ENCODE assay signal across 20 cellular contexts in genomic region chr10:18203526-18203925, GRCh38.
"Had no signal": no experiment of that assay in that cellular context is flagged by ENCODE, and none has a peak within 500 bp of the region (broad histone marks: within the 10 kb centered on the region; RNA-seq: fewer than 3 reads in every experiment).

No MANE protein-coding gene starts in this region.

- H3K9me3 ChIP-seq: body of pancreas, gastrocnemius medialis, heart left ventricle, spleen, thyroid gland had no signal

- H3K36me3 ChIP-seq: gastrocnemius medialis, heart left ventricle, spleen, thyroid gland, WERI-Rb-1 had no signal

- H3K27ac ChIP-seq: body of pancreas, gastrocnemius medialis, spleen, thyroid gland, WERI-Rb-1 had no signal

- H3K4me3 ChIP-seq: body of pancreas, gastrocnemius medialis, heart left ventricle, spleen, thyroid gland had no signal

- DNase-seq: activated CD4-positive, CD25-positive, alpha-beta regulatory T cell treated with anti-CD3 and anti-CD28 coated beads, Interleukin-2, amount 50 U/mL, for 72 hours; activated CD8-positive, alpha-beta T cell treated with anti-CD3 and anti-CD28 coated beads, Interleukin-2, amount 10 ng/mL, durations not matched to agents 7 days and 5 days; activated gamma-delta T cell; activated naive CD4-positive, alpha-beta T cell treated with anti-CD3 and anti-CD28 coated beads, Interleukin-2, amount 50 U/mL, for 16 hours; activated naive CD8-positive, alpha-beta T cell treated with anti-CD3 and anti-CD28 coated beads, Interleukin-2, amount 50 U/mL, for 24 hours; body of pancreas; dermis blood vessel endothelial cell; effector memory CD4-positive, alpha-beta T cell; gastrocnemius medialis; heart left ventricle; islet precursor cell; left cardiac atrium; nephron progenitor cell; nucleus accumbens; spleen; stimulated activated CD4-positive, alpha-beta T cell treated with anti-CD3 and anti-CD28 coated beads, Interleukin-4, amount 100 ng/mL, for 1 hour; stimulated activated naive CD4-positive, alpha-beta T cell; thyroid gland; WERI-Rb-1 had no signal

- ATAC-seq: activated CD8-positive, alpha-beta T cell treated with anti-CD3 and anti-CD28 coated beads, Interleukin-2, amount 10 ng/mL, durations not matched to agents 7 days and 5 days; activated naive CD8-positive, alpha-beta T cell treated with anti-CD3 and anti-CD28 coated beads, Interleukin-2, amount 50 U/mL, for 24 hours; esophagus mucosa; gastrocnemius medialis; heart left ventricle had no signal

- H3K4me1 ChIP-seq: gastrocnemius medialis, spleen, thyroid gland had no signal

- H3K27me3 ChIP-seq: body of pancreas, gastrocnemius medialis, heart left ventricle, spleen, thyroid gland had no signal
